22 cellular contexts compared by ENCODE assay signal in the genomic region with DNA sequence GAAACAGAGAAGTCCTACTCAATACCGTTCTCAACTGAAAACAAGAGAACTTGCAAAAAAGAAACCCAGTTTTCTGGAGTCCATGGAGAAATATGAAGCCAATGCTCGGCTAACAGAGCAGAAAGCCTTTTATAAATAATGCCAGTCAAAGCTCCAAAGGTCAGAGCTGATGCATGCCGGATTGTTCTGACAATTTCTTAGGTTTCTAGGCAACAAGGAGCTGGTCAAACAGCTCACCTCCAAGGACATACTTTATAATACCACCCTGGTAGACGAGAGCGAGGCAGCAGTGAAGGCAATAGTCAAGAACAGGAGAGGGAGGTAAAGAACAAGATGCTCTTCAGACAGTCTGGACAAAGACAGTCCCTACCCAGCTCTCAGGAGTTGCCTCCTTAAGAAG.
"Had no signal": no experiment of that assay in that cellular context is flagged by ENCODE, and none has a peak within 500 bp of the region (broad histone marks: within the 10 kb centered on the region; RNA-seq: fewer than 3 reads in every experiment).

No MANE protein-coding gene starts in this region.

- H3K4me3 Mint-ChIP-seq: central memory CD8-positive, alpha-beta T cell; immature natural killer cell; neural crest cell had no signal

- H3K4me3 ChIP-seq: dorsolateral prefrontal cortex, esophagus muscularis mucosa, gastroesophageal sphincter, pancreas, prostate gland, upper lobe of left lung, uterus had no signal

- H3K27me3 ChIP-seq: dorsolateral prefrontal cortex, esophagus muscularis mucosa, gastroesophageal sphincter, pancreas, upper lobe of left lung, uterus had no signal

- ATAC-seq: gastroesophageal sphincter; naive thymus-derived CD8-positive, alpha-beta T cell; sciatic nerve had no signal

- H3K9me3 ChIP-seq: esophagus muscularis mucosa, gastroesophageal sphincter, pancreas, prostate gland, uterus had no signal

- H3K27ac ChIP-seq: esophagus muscularis mucosa, gastroesophageal sphincter, pancreas, prostate gland, upper lobe of left lung, uterus had no signal

- H3K27me3 Mint-ChIP-seq: central memory CD8-positive, alpha-beta T cell; naive thymus-derived CD8-positive, alpha-beta T cell had no signal

- H3K36me3 ChIP-seq: pancreas, prostate gland, upper lobe of left lung, uterus had no signal

- H3K4me1 Mint-ChIP-seq: central memory CD8-positive, alpha-beta T cell; immature natural killer cell had no signal

- DNase-seq: cortex of kidney; dorsolateral prefrontal cortex; effector CD8-positive, alpha-beta T cell; foreskin fibroblast; glutamatergic neuron; immature natural killer cell; kidney; mesendoderm; naive thymus-derived CD8-positive, alpha-beta T cell; nucleus accumbens; pancreas; retina; stimulated activated CD4-positive, alpha-beta T cell treated with anti-CD3 and anti-CD28 coated beads, Interleukin-2, amount 100 ng/mL, for 24 hours; stimulated activated naive CD4-positive, alpha-beta T cell treated with Interleukin-2 at 50 U/mL for 16 hours; upper lobe of left lung; uterus had no signal

- H3K9me3 Mint-ChIP-seq: central memory CD8-positive, alpha-beta T cell had no signal

- H3K4me1 ChIP-seq: pancreas, prostate gland, upper lobe of left lung, uterus had no signal

- H3K27ac Mint-ChIP-seq: immature natural killer cell had no signal
